In the genomic region with DNA sequence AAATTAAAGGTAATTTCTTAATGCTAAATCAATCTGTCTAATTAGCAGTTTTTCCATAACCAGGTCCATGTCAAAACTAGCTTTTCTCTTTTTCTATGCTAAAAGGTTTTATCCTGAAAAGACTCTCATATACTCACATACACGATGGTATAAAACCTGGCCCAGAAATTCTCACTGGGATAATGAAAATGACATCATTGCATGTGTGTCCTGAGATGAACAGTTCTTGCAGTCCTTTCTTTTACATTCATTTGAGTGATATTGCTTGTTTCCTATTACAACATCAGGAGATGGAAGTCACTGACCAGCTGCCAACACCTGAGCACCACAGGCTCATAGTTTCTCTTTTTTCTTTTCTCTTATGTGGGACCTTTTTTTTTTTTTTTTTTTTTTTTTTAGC, we compare ENCODE assay signal across 30 cellular contexts. TPM values are rescaled to one million over a fixed set of nuclear protein-coding genes. Genes with fewer than 3 reads are reported as not detected.
"Had no signal": no experiment of that assay in that cellular context is flagged by ENCODE, and none has a peak within 500 bp of the region (broad histone marks: within the 10 kb centered on the region; RNA-seq: fewer than 3 reads in every experiment).

No MANE protein-coding gene starts in this region.

- H2AFZ ChIP-seq: hepatocyte had no signal

- H3K36me3 ChIP-seq: esophagus muscularis mucosa, gastroesophageal sphincter, heart left ventricle, left lung, lower lobe of right lung had no signal

- H3K4me1 ChIP-seq: esophagus muscularis mucosa, foreskin keratinocyte, gastroesophageal sphincter, left lung had no signal

- FAIRE-seq: endothelial cell of umbilical vein, frontal cortex, kidney had no signal

- H3K9me3 ChIP-seq: esophagus muscularis mucosa, gastroesophageal sphincter, heart left ventricle, left lung, lower lobe of right lung, mucosa of descending colon had no signal

- H3K4me1 Mint-ChIP-seq: immature natural killer cell had no signal

- H3K27ac ChIP-seq: coronary artery, dorsolateral prefrontal cortex, esophagus muscularis mucosa, foreskin keratinocyte, gastroesophageal sphincter, heart left ventricle, hepatocyte, left lung, lower lobe of right lung had no signal

- H3K79me2 ChIP-seq: hepatocyte had no signal

- ATAC-seq: foreskin keratinocyte; gastroesophageal sphincter; heart left ventricle; left cardiac atrium; left lung; left ventricle myocardium superior; lower lobe of right lung; mucosa of descending colon; naive thymus-derived CD8-positive, alpha-beta T cell had no signal

- H3K4me3 Mint-ChIP-seq: immature natural killer cell; mesothelial cell of epicardium; naive thymus-derived CD8-positive, alpha-beta T cell had no signal

- H3K36me3 Mint-ChIP-seq: immature natural killer cell; mesothelial cell of epicardium; naive B cell; naive thymus-derived CD8-positive, alpha-beta T cell had no signal

- DNase-seq: dermis blood vessel endothelial cell; dorsolateral prefrontal cortex; effector CD4-positive, alpha-beta T cell; effector memory CD4-positive, alpha-beta T cell; foreskin keratinocyte; heart left ventricle; hypothalamus; immature natural killer cell; islet precursor cell; kidney; left cardiac atrium; left lung; left ventricle myocardium superior; lower lobe of right lung; mesenchymal stem cell; mucosa of descending colon; naive B cell; naive thymus-derived CD8-positive, alpha-beta T cell had no signal

- H3K27ac Mint-ChIP-seq: immature natural killer cell; mesothelial cell of epicardium; naive thymus-derived CD8-positive, alpha-beta T cell had no signal

- H3K4me2 ChIP-seq: hepatocyte had no signal

- H3K9me3 Mint-ChIP-seq: immature natural killer cell; mesothelial cell of epicardium; naive B cell; naive thymus-derived CD8-positive, alpha-beta T cell had no signal

- H3K4me3 ChIP-seq: coronary artery, dorsolateral prefrontal cortex, esophagus muscularis mucosa, gastroesophageal sphincter, heart left ventricle, hepatocyte, left lung, lower lobe of right lung, mucosa of descending colon had no signal

- H3K27me3 ChIP-seq: dorsolateral prefrontal cortex, hepatocyte had no signal

RNA-seq across cellular contexts. Expression of a gene that starts 31.2 kb away (rescaled TPM):
- total RNA-seq: dermis blood vessel endothelial cell; endothelial cell of umbilical vein; epithelial cell of proximal tubule; fibroblast of villous mesenchyme; foreskin keratinocyte; kidney; lung microvascular endothelial cell; mesothelial cell of epicardium; mucosa of descending colon; myocyte; naive thymus-derived CD8-positive, alpha-beta T cell had no signal
- polyA plus RNA-seq: fibroblast of lung, foreskin keratinocyte had no signal
